Comparison of ENCODE assay signal across 14 cellular contexts in genomic region chr1:172117800-172118199, GRCh38.
A peak's percentile ranks its signal among the peaks of the same experiment; 100 is the strongest.
DNase-seq lines count a peak whose midpoint lies in the region; ATAC-seq and TF ChIP-seq lines count a peak whose summit lies in the region.
"Had no signal": no experiment of that assay in that cellular context is flagged by ENCODE, and none has a peak within 500 bp of the region (broad histone marks: within the 10 kb centered on the region; RNA-seq: fewer than 3 reads in every experiment).

No MANE protein-coding gene starts in this region.

- DNase-seq in CD8-positive, alpha-beta memory T cell = peak in 4 of 5 donors; percentile 22 to 58 (median 42)
- peak; percentile 71 for DNase-seq in astrocyte of the hippocampus (ENCODE audit: low read depth, low spot score)
- DNase-seq in CD14-positive monocyte (ENCODE audit: low spot score) = no peak
- DNase-seq in foreskin melanocyte = no peak
- no peak for DNase-seq in right atrium auricular region (ENCODE audit: low spot score)
- DNase-seq: activated CD8-positive, alpha-beta memory T cell treated with anti-CD3 and anti-CD28 coated beads, Interleukin-2, amount 50 U/mL, for 48 hours; IMR-90; mesenchymal stem cell; NCI-H345; right lobe of liver had no signal

- H3K4me1 ChIP-seq in CD8-positive, alpha-beta memory T cell (ENCODE audit: insufficient read depth, low read length) = peaks cover 17% of the 10 kb centered on the region
- H3K4me1 ChIP-seq in right atrium auricular region = no peaks in the 10 kb centered on the region
- H3K4me1 ChIP-seq: right lobe of liver had no signal

- POLR2A ChIA-PET in CD8-positive, alpha-beta memory T cell (lab: Charles Lee) = no interaction called here

- peak; percentile 78 for ATAC-seq in GM19035 (IDR thresholded peaks at IDR 0.05; ENCODE audit: unreplicated experiment)
- ATAC-seq in HG03469 (IDR thresholded peaks at IDR 0.05; ENCODE audit: unreplicated experiment) = peak; percentile 54
- no peak for ATAC-seq in GM19463 (IDR thresholded peaks at IDR 0.05; ENCODE audit: unreplicated experiment)

- H3K9me3 ChIP-seq in CD8-positive, alpha-beta memory T cell (ENCODE audit: low read length) = no peaks in the 10 kb centered on the region
- no peaks in the 10 kb centered on the region for H3K9me3 ChIP-seq in right atrium auricular region
- H3K9me3 ChIP-seq: right lobe of liver had no signal

- no peaks in the 10 kb centered on the region for H3K36me3 Mint-ChIP-seq in CD8-positive, alpha-beta memory T cell
- no peaks in the 10 kb centered on the region for H3K36me3 Mint-ChIP-seq in CD14-positive monocyte

- H3K4me3 ChIP-seq in CD8-positive, alpha-beta memory T cell (ENCODE audit: low read length) = no peak overlapping the region
- no peak overlapping the region for H3K4me3 ChIP-seq in right atrium auricular region
- H3K4me3 ChIP-seq: right lobe of liver had no signal

- H3K9me3 Mint-ChIP-seq in CD8-positive, alpha-beta memory T cell = no peaks in the 10 kb centered on the region
- peaks cover 0 to 11% (median 4%) of the 10 kb centered on the region in 7 donors for H3K9me3 Mint-ChIP-seq in CD14-positive monocyte

- H3K27me3 ChIP-seq in CD8-positive, alpha-beta memory T cell (ENCODE audit: insufficient read depth, low read length, poor library complexity, severe bottlenecking) = no peaks in the 10 kb centered on the region
- no peaks in the 10 kb centered on the region for H3K27me3 ChIP-seq in right atrium auricular region
- H3K27me3 ChIP-seq: right lobe of liver had no signal

- H3K4me3 Mint-ChIP-seq in CD8-positive, alpha-beta memory T cell = peak overlapping the region in 6 of 7 donors; percentile 5 to 52 (median 38)
- no peak overlapping the region for H3K4me3 Mint-ChIP-seq in CD14-positive monocyte
- H3K4me3 Mint-ChIP-seq: dendritic cell treated with granulocyte-macrophage colony-stimulating factor and Interleukin-4, amounts not matched to agents 40 ng/mL and 50 ng/mL, for 4 days had no signal

- H3K4me1 Mint-ChIP-seq in CD8-positive, alpha-beta memory T cell = peaks cover 28 to 31% (median 30%) of the 10 kb centered on the region in 3 donors
- no peaks in the 10 kb centered on the region for H3K4me1 Mint-ChIP-seq in CD14-positive monocyte

- H3K36me3 ChIP-seq in CD8-positive, alpha-beta memory T cell (ENCODE audit: insufficient read depth, low read length) = no peaks in the 10 kb centered on the region
- no peaks in the 10 kb centered on the region for H3K36me3 ChIP-seq in right atrium auricular region
- H3K36me3 ChIP-seq: right lobe of liver had no signal

- H3K27me3 Mint-ChIP-seq in CD8-positive, alpha-beta memory T cell = no peaks in the 10 kb centered on the region
- peaks cover 0 to 2% (median 0%) of the 10 kb centered on the region in 3 donors for H3K27me3 Mint-ChIP-seq in CD14-positive monocyte (ENCODE audit: low read depth in 3 of 3)
- H3K27me3 Mint-ChIP-seq: dendritic cell treated with granulocyte-macrophage colony-stimulating factor and Interleukin-4, amounts not matched to agents 40 ng/mL and 50 ng/mL, for 4 days had no signal

- no peak for TF ChIP-seq CTCF in CD14-positive monocyte (IDR thresholded peaks at IDR 0.05)
- no peak for TF ChIP-seq CTCF in right atrium auricular region (IDR thresholded peaks at IDR 0.05)

- intact Hi-C loops in CD14-positive monocyte (cut with micrococcal nuclease) = no loop called here

- peak overlapping the region in 7 of 8 donors; percentile 24 to 73 (median 51) for H3K27ac Mint-ChIP-seq in CD8-positive, alpha-beta memory T cell
- no peak overlapping the region for H3K27ac Mint-ChIP-seq in CD14-positive monocyte
- H3K27ac Mint-ChIP-seq: dendritic cell treated with granulocyte-macrophage colony-stimulating factor and Interleukin-4, amounts not matched to agents 40 ng/mL and 50 ng/mL, for 4 days had no signal

- no peak overlapping the region for H3K27ac ChIP-seq in CD8-positive, alpha-beta memory T cell (ENCODE audit: low read depth, low read length)
- no peak overlapping the region for H3K27ac ChIP-seq in right atrium auricular region
- H3K27ac ChIP-seq: right lobe of liver had no signal

- CTCF ChIA-PET in CD8-positive, alpha-beta memory T cell (lab: Charles Lee) = no interaction called here

Comparison
In these comparisons a context has a peak if more than half of its experiments do, and no peak if none do; other contexts are left out.
1. DNase-seq: peak in CD8-positive, alpha-beta memory T cell (4 of 5) and astrocyte of the hippocampus (single experiment); none in CD14-positive monocyte (single experiment), foreskin melanocyte (single experiment) and right atrium auricular region (single experiment).
2. H3K27ac Mint-ChIP-seq: peak in CD8-positive, alpha-beta memory T cell (7 of 8); none in CD14-positive monocyte (0 of 7).
3. H3K4me3 Mint-ChIP-seq: peak in CD8-positive, alpha-beta memory T cell (6 of 7); none in CD14-positive monocyte (0 of 2).